ENCODE assay signal across 8 cellular contexts in the genomic region with DNA sequence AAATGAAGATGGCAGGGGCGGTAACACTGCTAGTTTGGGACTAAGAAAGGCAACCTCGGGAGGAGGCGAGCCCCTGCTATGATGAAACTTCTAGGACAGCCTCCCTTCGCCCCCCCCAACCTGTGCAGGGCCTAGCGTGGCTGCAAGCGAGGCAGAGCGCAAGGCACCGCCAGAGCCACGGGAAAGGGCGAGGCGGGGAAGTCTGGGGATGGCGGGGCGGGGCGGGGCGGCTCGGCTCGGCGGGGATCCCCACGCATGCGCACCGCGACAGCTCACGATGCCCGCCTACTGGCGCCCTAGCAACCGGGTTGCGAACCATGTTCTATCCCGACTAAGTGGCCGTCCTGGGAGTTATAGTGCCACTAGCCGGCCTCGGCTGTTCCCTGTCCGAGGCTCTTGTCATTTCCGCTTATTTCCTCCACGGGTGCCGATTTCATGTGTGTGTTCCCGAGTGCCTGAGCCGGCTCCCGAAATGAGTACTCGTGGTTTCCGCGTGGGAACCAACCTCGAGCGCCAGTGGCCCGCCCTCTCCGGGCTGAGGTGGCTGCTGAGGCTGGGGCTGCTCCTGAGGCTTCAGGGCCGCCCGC. TPM values are rescaled to one million over a fixed set of nuclear protein-coding genes. Genes with fewer than 3 reads are reported as not detected.
DNase-seq lines count a peak whose midpoint lies in the region; ATAC-seq and TF ChIP-seq lines count a peak whose summit lies in the region.

No MANE protein-coding gene starts in this region.

- intact Hi-C loops in activated T-helper 1 cell treated with anti-CD3 and anti-CD28 coated beads, Interleukin-12 subunit alpha, Interleukin-12 subunit beta, Interleukin-2, Interleukin-4 antibody, amounts not matched to agents 30 ng/mL and 10 ng/mL and 1 ng/mL, durations not matched to agents 14 hours and 24 hours and 36 hours (cut with micrococcal nuclease): loop anchor here (1.0 kb wide), 2 partner anchors 16 to 29 kb away; a partner anchor contains a TSS

- peaks cover 23% of the 10 kb centered on the region for H3K4me1 Mint-ChIP-seq in activated T-helper 1 cell treated with anti-CD3 and anti-CD28 coated beads, Interleukin-12 subunit alpha, Interleukin-12 subunit beta, Interleukin-2, Interleukin-4 antibody, amounts not matched to agents 30 ng/mL and 10 ng/mL and 1 ng/mL, durations not matched to agents 14 hours and 24 hours and 36 hours (ENCODE audit: low read depth)
- peaks cover 10 to 21% (median 15%) of the 10 kb centered on the region in 4 donors for H3K4me1 Mint-ChIP-seq in naive thymus-derived CD8-positive, alpha-beta T cell

- peak overlapping the region; percentile 69 for H3K27ac ChIP-seq in fibroblast of lung (ENCODE audit: insufficient read depth, low read length)

- H3K9ac ChIP-seq in fibroblast of lung (ENCODE audit: insufficient read depth, low read length): peak overlapping the region; percentile 36

- H3K36me3 Mint-ChIP-seq in activated T-helper 1 cell treated with anti-CD3 and anti-CD28 coated beads, Interleukin-12 subunit alpha, Interleukin-12 subunit beta, Interleukin-2, Interleukin-4 antibody, amounts not matched to agents 30 ng/mL and 10 ng/mL and 1 ng/mL, durations not matched to agents 14 hours and 24 hours and 36 hours (ENCODE audit: low read depth): no peaks in the 10 kb centered on the region
- no peaks in the 10 kb centered on the region for H3K36me3 Mint-ChIP-seq in naive thymus-derived CD8-positive, alpha-beta T cell

- no peaks in the 10 kb centered on the region for H4K20me1 ChIP-seq in fibroblast of lung (ENCODE audit: control insufficient read depth, extremely low read depth, insufficient read depth, low read length)

- no peaks in the 10 kb centered on the region for H3K4me1 ChIP-seq in fibroblast of lung (ENCODE audit: control insufficient read depth, extremely low read depth, insufficient read depth, low read length)

- no peaks in the 10 kb centered on the region for H3K27me3 ChIP-seq in fibroblast of lung (ENCODE audit: control insufficient read depth, insufficient read depth, low read length)

- no peaks in the 10 kb centered on the region for H3K36me3 ChIP-seq in fibroblast of lung (ENCODE audit: control insufficient read depth, insufficient read depth, low read length)

- peak overlapping the region; percentile 88 for H3K27ac Mint-ChIP-seq in activated T-helper 1 cell treated with anti-CD3 and anti-CD28 coated beads, Interleukin-12 subunit alpha, Interleukin-12 subunit beta, Interleukin-2, Interleukin-4 antibody, amounts not matched to agents 30 ng/mL and 10 ng/mL and 1 ng/mL, durations not matched to agents 14 hours and 24 hours and 36 hours
- H3K27ac Mint-ChIP-seq in naive thymus-derived CD8-positive, alpha-beta T cell: peak overlapping the region; percentile 75 to 96 (median 90)

- H3K9me3 ChIP-seq in fibroblast of lung (ENCODE audit: control insufficient read depth, insufficient read depth, low read depth, low read length): no peaks in the 10 kb centered on the region

- TF ChIP-seq CTCF in fibroblast of lung (conservative IDR thresholded peaks at IDR 0.05 in 1 of 2, IDR thresholded peaks at IDR 0.05 in 1 of 2; ENCODE audit: low read depth in 1 of 2, low read length in 2 of 2): no peak

- H3K4me3 ChIP-seq in fibroblast of lung (replicated peaks in 1 of 4; ENCODE audit: control extremely low read depth in 1 of 4, insufficient read depth in 1 of 4, low read depth in 3 of 4, low read length in 4 of 4): peak overlapping the region; percentile 58 to 80 (median 67)

- ATAC-seq in GM21717 (IDR thresholded peaks at IDR 0.05; ENCODE audit: unreplicated experiment): peak; percentile 63
- ATAC-seq in naive thymus-derived CD8-positive, alpha-beta T cell: peak; percentile 77 to 83

- H3K27me3 Mint-ChIP-seq in activated T-helper 1 cell treated with anti-CD3 and anti-CD28 coated beads, Interleukin-12 subunit alpha, Interleukin-12 subunit beta, Interleukin-2, Interleukin-4 antibody, amounts not matched to agents 30 ng/mL and 10 ng/mL and 1 ng/mL, durations not matched to agents 14 hours and 24 hours and 36 hours (ENCODE audit: insufficient read depth): no peaks in the 10 kb centered on the region
- H3K27me3 Mint-ChIP-seq in naive thymus-derived CD8-positive, alpha-beta T cell: no peaks in the 10 kb centered on the region

- H3K4me3 Mint-ChIP-seq in activated T-helper 1 cell treated with anti-CD3 and anti-CD28 coated beads, Interleukin-12 subunit alpha, Interleukin-12 subunit beta, Interleukin-2, Interleukin-4 antibody, amounts not matched to agents 30 ng/mL and 10 ng/mL and 1 ng/mL, durations not matched to agents 14 hours and 24 hours and 36 hours: peak overlapping the region; percentile 95
- H3K4me3 Mint-ChIP-seq in naive thymus-derived CD8-positive, alpha-beta T cell: peak overlapping the region; percentile 87 to 98 (median 94)

- no peaks in the 10 kb centered on the region for H3K9me3 Mint-ChIP-seq in activated T-helper 1 cell treated with anti-CD3 and anti-CD28 coated beads, Interleukin-12 subunit alpha, Interleukin-12 subunit beta, Interleukin-2, Interleukin-4 antibody, amounts not matched to agents 30 ng/mL and 10 ng/mL and 1 ng/mL, durations not matched to agents 14 hours and 24 hours and 36 hours
- no peaks in the 10 kb centered on the region for H3K9me3 Mint-ChIP-seq in naive thymus-derived CD8-positive, alpha-beta T cell

- H3K4me2 ChIP-seq in fibroblast of lung (ENCODE audit: extremely low read depth, insufficient read depth, low read length): peak overlapping the region; percentile 80

- peak overlapping the region; percentile 76 for H2AFZ ChIP-seq in fibroblast of lung (ENCODE audit: low read length)

- H3K79me2 ChIP-seq in fibroblast of lung (ENCODE audit: control insufficient read depth, insufficient read depth, low read length): no peaks in the 10 kb centered on the region

- DNase-seq in DMS153 treated with DMSO at 0.1 percent for 48 hours (lab: John Stamatoyannopoulos, UW; ENCODE audit: unreplicated experiment): peak; percentile 87
- DNase-seq in KG1 (lab: John Stamatoyannopoulos, UW): peak; percentile 8
- DNase-seq in RKO (ENCODE audit: low spot score): peak; percentile 75
- peak; percentile 61 for DNase-seq in activated T-helper 1 cell treated with anti-CD3 and anti-CD28 coated beads, Interleukin-12 subunit alpha, Interleukin-12 subunit beta, Interleukin-2, Interleukin-4 antibody, amounts not matched to agents 30 ng/mL and 10 ng/mL and 1 ng/mL, durations not matched to agents 14 hours and 24 hours and 36 hours (ENCODE audit: low spot score)
- peak; percentile 57 to 58 for DNase-seq in fibroblast of lung (ENCODE audit: low read depth in 2 of 2)
- DNase-seq in naive thymus-derived CD8-positive, alpha-beta T cell: peak; percentile 55 to 82 (median 74)
- peak; percentile 67 to 83 (median 74) for DNase-seq in stimulated activated naive CD4-positive, alpha-beta T cell (lab: John Stamatoyannopoulos, UW)

- POLR2A ChIA-PET in naive thymus-derived CD8-positive, alpha-beta T cell (lab: Charles Lee): interaction anchor here (0.8 to 1.8 kb wide), 4 partner anchors 16 to 212 kb away, joined by 3 to 11 read pairs (median 4); a partner anchor contains a TSS

RNA-seq across cellular contexts. Expression of a gene that starts 28.7 kb away (rescaled TPM):
- 308 and 327 TPM in 2 replicates for total RNA-seq in activated T-helper 1 cell treated with anti-CD3 and anti-CD28 coated beads, Interleukin-12 subunit alpha, Interleukin-12 subunit beta, Interleukin-2, Interleukin-4 antibody, amounts not matched to agents 30 ng/mL and 10 ng/mL and 1 ng/mL, durations not matched to agents 14 hours and 24 hours and 36 hours
- 121 and 139 TPM in 2 replicates for total RNA-seq in fibroblast of lung
- polyA plus RNA-seq in fibroblast of lung: 159 and 223 TPM in 2 replicates
- 128 and 178 TPM in 2 replicates for polyA plus RNA-seq in fibroblast of lung (2012)
- polyA minus RNA-seq in fibroblast of lung (ENCODE audit: low replicate concordance): 70.1 and 74.8 TPM in 2 replicates
- total RNA-seq in naive thymus-derived CD8-positive, alpha-beta T cell: 100 to 1,000 TPM; 261 to 285 TPM
- polyA plus RNA-seq in naive thymus-derived CD8-positive, alpha-beta T cell: 100 to 1,000 TPM; 160 to 207 (median 169) TPM

Comparison
In these comparisons a context has a peak if more than half of its experiments do, and no peak if none do; other contexts are left out.
1. Peak in every context shown above with its lines: DNase-seq, ATAC-seq, H3K4me3 ChIP-seq and H3K27ac ChIP-seq.
2. DNase-seq: peak in every context shown above with its lines; median percentile 87 in DMS153 treated with DMSO at 0.1 percent for 48 hours; 75 in RKO; 74 in naive thymus-derived CD8-positive, alpha-beta T cell; 74 in stimulated activated naive CD4-positive, alpha-beta T cell; 61 in activated T-helper 1 cell treated with anti-CD3 and anti-CD28 coated beads, Interleukin-12 subunit alpha, Interleukin-12 subunit beta, Interleukin-2, Interleukin-4 antibody, amounts not matched to agents 30 ng/mL and 10 ng/mL and 1 ng/mL, durations not matched to agents 14 hours and 24 hours and 36 hours; 58 in fibroblast of lung; 8 in KG1.